In the genomic region with DNA sequence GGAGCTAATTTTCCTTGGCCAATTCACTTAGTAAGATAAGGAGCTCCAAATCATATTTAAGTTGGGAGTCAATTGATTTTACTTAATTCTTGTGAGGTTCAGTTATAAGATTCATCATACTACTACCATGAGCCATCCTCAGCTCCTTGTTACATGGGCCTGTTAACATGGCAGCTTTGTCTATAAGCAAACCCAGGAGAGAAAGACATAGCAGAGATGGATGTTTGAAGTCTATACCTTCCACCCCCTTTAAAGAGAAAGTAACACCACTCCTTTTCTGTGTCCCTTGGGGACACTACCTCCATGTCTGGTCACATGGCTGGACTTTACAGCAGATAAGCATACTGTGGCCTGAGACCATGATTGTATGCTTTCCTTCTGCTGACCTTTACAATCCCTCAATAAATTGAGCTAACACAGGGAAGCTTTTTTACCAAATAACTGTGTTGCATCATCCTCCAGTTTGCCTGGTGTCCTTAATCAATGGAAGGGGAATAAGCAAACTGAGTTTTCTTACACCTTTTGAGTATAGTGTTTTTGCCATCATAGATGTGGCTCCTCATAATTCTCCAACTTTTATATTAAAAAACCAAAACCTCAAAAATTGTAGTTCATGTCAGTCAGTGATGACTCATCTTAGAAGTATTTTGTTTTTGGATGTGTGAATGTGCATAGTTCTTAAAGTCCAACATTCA, we compare ENCODE assay signal across 9 cellular contexts. TPM values are rescaled to one million over a fixed set of nuclear protein-coding genes. Genes with fewer than 3 reads are reported as not detected.
DNase-seq lines count a peak whose midpoint lies in the region; ATAC-seq lines count a peak whose summit lies in the region.
"Had no signal": no experiment of that assay in that cellular context is flagged by ENCODE, and none has a peak within 500 bp of the region (broad histone marks: within the 10 kb centered on the region; RNA-seq: fewer than 3 reads in every experiment).

No MANE protein-coding gene starts in this region.

- H3K27ac Mint-ChIP-seq in T-helper 2 cell treated with Interferon-gamma antibody and Interleukin-4, amounts not matched to agents 5 μg/mL and 100 μg/mL, for 36 hours, result no peak overlapping the region

- H3K4me3 ChIP-seq in skeletal muscle satellite cell (ENCODE audit: low read length), result peak overlapping the region; percentile 20
- H3K4me3 ChIP-seq: thoracic aorta had no signal

- H3K36me3 ChIP-seq in skeletal muscle satellite cell (ENCODE audit: insufficient read depth, low read length), result peaks cover 93% of the 10 kb centered on the region

- no peak for DNase-seq in T-helper 2 cell treated with Interferon-gamma antibody and Interleukin-4, amounts not matched to agents 5 μg/mL and 100 μg/mL, for 36 hours (ENCODE audit: low spot score)
- no peak for DNase-seq in T-helper 2 cell
- DNase-seq in RPMI7951 (ENCODE audit: low read depth), result peak; percentile 59
- no peak for DNase-seq in epithelial cell of prostate (ENCODE audit: low read depth, low spot score)
- no peak for DNase-seq in NOMO-1 treated with dmso at 0.1 percent for 144 hours (lab: John Stamatoyannopoulos, UW; ENCODE audit: unreplicated experiment)
- no peak for DNase-seq in G401 (ENCODE audit: low spot score)

- H3K27me3 Mint-ChIP-seq in T-helper 2 cell treated with Interferon-gamma antibody and Interleukin-4, amounts not matched to agents 5 μg/mL and 100 μg/mL, for 36 hours (ENCODE audit: low read depth), result no peaks in the 10 kb centered on the region

- H3K9me3 ChIP-seq in skeletal muscle satellite cell (replicated peaks; ENCODE audit: low read length), result peaks cover 15% of the 10 kb centered on the region

- H3K4me2 ChIP-seq in skeletal muscle satellite cell (ENCODE audit: low read length), result peak overlapping the region; percentile 55

- in situ Hi-C loops in G401 (cut with HindIII; ENCODE audit: low sequenced_read_pairs), result no loop called here

- peak overlapping the region; percentile 6 for H3K4me3 Mint-ChIP-seq in T-helper 2 cell treated with Interferon-gamma antibody and Interleukin-4, amounts not matched to agents 5 μg/mL and 100 μg/mL, for 36 hours

- H3K36me3 Mint-ChIP-seq in T-helper 2 cell treated with Interferon-gamma antibody and Interleukin-4, amounts not matched to agents 5 μg/mL and 100 μg/mL, for 36 hours (ENCODE audit: low read depth), result peaks cover 95% of the 10 kb centered on the region

- H3K4me1 ChIP-seq in skeletal muscle satellite cell (ENCODE audit: control insufficient read depth, insufficient read depth, low read length), result peaks cover 43% of the 10 kb centered on the region

- H3K27me3 ChIP-seq in skeletal muscle satellite cell (ENCODE audit: control insufficient read depth, insufficient read depth, low read length), result no peaks in the 10 kb centered on the region

- H3K9ac ChIP-seq in skeletal muscle satellite cell (ENCODE audit: low read depth, low read length), result no peak overlapping the region

- H3K27ac ChIP-seq in epithelial cell of prostate, result peak overlapping the region; percentile 91
- H3K27ac ChIP-seq: thoracic aorta had no signal

- H3K9me3 Mint-ChIP-seq in T-helper 2 cell treated with Interferon-gamma antibody and Interleukin-4, amounts not matched to agents 5 μg/mL and 100 μg/mL, for 36 hours, result peaks cover 47% of the 10 kb centered on the region

- no peak for ATAC-seq in HG03095 (IDR thresholded peaks at IDR 0.05; ENCODE audit: unreplicated experiment)

- peaks cover 39% of the 10 kb centered on the region for H3K4me1 Mint-ChIP-seq in T-helper 2 cell treated with Interferon-gamma antibody and Interleukin-4, amounts not matched to agents 5 μg/mL and 100 μg/mL, for 36 hours (ENCODE audit: low read depth)

RNA-seq across cellular contexts. Expression of a gene that starts 9.8 kb away (rescaled TPM):
- total RNA-seq in RPMI7951 (2014; rRNA removed; shearing (Covaris generic)), result 38.3 and 42.3 TPM in 2 replicates
- total RNA-seq in skeletal muscle satellite cell (2012; rRNA removed), result 34.5 and 35.2 TPM in 2 replicates
- total RNA-seq in G401 (2014; rRNA removed; shearing (Covaris generic)), result 8.6 and 12.3 TPM in 2 replicates
